6 cellular contexts compared by ENCODE assay signal in the genomic region with DNA sequence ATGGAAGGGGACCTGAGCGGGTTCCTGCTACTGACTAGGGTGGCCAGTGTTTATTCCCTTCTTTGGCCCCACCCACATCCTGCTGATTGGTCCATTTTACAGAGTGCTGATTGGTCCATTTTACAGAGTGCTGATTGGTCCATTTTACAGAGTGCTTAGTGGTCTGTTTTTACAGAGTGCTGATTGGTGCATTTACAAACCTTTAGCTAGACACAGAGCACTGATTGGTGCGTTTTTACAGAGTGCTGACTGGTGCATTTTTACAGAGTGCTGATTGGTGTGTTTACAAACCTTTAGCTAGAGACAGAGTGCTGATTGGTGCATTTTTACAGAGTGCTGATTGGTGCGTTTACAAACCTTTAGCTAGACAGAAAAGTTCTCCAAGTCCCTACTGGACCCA. TPM values are rescaled to one million over a fixed set of nuclear protein-coding genes. Genes with fewer than 3 reads are reported as not detected.
"Had no signal": no experiment of that assay in that cellular context is flagged by ENCODE, and none has a peak within 500 bp of the region (broad histone marks: within the 10 kb centered on the region; RNA-seq: fewer than 3 reads in every experiment).

No MANE protein-coding gene starts in this region.

RNA-seq across cellular contexts. Expression of a gene that starts 10.7 kb away (rescaled TPM):
- total RNA-seq: ascending aorta; bronchial epithelial cell; OCI-LY7; RPMI7951; T-helper 2 cell treated with Interferon-gamma antibody and Interleukin-4, amounts not matched to agents 100 ng/mL and 5 ng/mL, for 36 hours had no signal

RNA-seq across cellular contexts. Expression of a gene that starts 30.1 kb away (rescaled TPM):
- total RNA-seq: bronchial epithelial cell, RPMI7951 had no signal

RNA-seq across cellular contexts. Expression of a gene that starts 30.8 kb away (rescaled TPM):
- total RNA-seq: ascending aorta; body of pancreas; bronchial epithelial cell; OCI-LY7; RPMI7951; T-helper 2 cell treated with Interferon-gamma antibody and Interleukin-4, amounts not matched to agents 100 ng/mL and 5 ng/mL, for 36 hours had no signal

RNA-seq across cellular contexts. Expression of a gene that starts 54.1 kb away (rescaled TPM):
- total RNA-seq: ascending aorta, body of pancreas, bronchial epithelial cell, OCI-LY7, RPMI7951 had no signal

RNA-seq across cellular contexts. Expression of a gene that starts 57.1 kb away (rescaled TPM):
- total RNA-seq: ascending aorta; body of pancreas; bronchial epithelial cell; OCI-LY7; RPMI7951; T-helper 2 cell treated with Interferon-gamma antibody and Interleukin-4, amounts not matched to agents 100 ng/mL and 5 ng/mL, for 36 hours had no signal
